32 cellular contexts compared by ENCODE assay signal in the genomic region with DNA sequence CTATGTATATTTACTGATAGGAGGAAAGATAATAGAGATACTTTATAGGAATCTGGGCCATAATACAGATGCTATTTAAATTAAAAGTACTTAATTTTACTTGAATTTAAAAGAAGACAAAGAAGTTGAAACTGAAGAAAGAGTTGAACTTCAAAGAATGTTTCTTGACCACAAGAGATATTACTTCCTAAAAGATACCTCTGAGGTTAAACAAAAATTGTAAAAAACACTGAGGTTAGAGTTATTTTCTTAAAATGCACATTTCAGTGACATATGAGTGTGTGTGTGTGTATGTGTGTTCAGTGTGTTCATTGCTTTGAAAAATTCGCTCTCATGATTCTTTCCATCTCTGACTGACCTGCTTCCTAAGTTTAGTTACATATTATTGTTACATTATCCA. TPM values are rescaled to one million over a fixed set of nuclear protein-coding genes. Genes with fewer than 3 reads are reported as not detected.
"Had no signal": no experiment of that assay in that cellular context is flagged by ENCODE, and none has a peak within 500 bp of the region (broad histone marks: within the 10 kb centered on the region; RNA-seq: fewer than 3 reads in every experiment).

No MANE protein-coding gene starts in this region.

- H3K36me3 Mint-ChIP-seq: activated CD4-positive, alpha-beta memory T cell treated with anti-CD3 and anti-CD28 coated beads for 36 hours; activated naive CD4-positive, alpha-beta T cell treated with anti-CD3 and anti-CD28 coated beads, Interleukin-2, amount 50 U/mL, for 24 hours; brain had no signal

- ATAC-seq: activated naive CD8-positive, alpha-beta T cell treated with anti-CD3 and anti-CD28 coated beads, Interleukin-2, amount 50 U/mL, for 24 hours; activated T-cell treated with anti-CD3 and anti-CD28 coated beads, Interleukin-2, amount 50 U/mL, for 72 hours; activated T-helper 17 cell treated with anti-CD3 and anti-CD28 coated beads, Interleukin-2, amount 50 U/mL, for 72 hours; PC-3 had no signal

- H3K9ac ChIP-seq: SK-N-SH had no signal

- H3K4me3 Mint-ChIP-seq: activated CD4-positive, alpha-beta memory T cell treated with anti-CD3 and anti-CD28 coated beads for 36 hours; activated naive CD4-positive, alpha-beta T cell treated with anti-CD3 and anti-CD28 coated beads, Interleukin-2, amount 50 U/mL, for 24 hours; activated naive CD8-positive, alpha-beta T cell treated with anti-CD3 and anti-CD28 coated beads, Interleukin-2, amount 50 U/mL, for 24 hours; activated T-cell treated with anti-CD3 and anti-CD28 coated beads, Interleukin-2, amount 50 U/mL, for 72 hours; activated T-helper 17 cell treated with anti-CD3 and anti-CD28 coated beads, Interleukin-2, amount 50 U/mL, for 72 hours; T-helper 1 cell treated with Interleukin-12 subunit alpha and Interleukin-12 subunit beta and Interleukin-4 antibody, amounts not matched to agents 30 μg/mL and 1 μg/mL, for 36 hours had no signal

- H3K36me3 ChIP-seq: Peyer's patch, WERI-Rb-1 had no signal

- H3K9me3 ChIP-seq: Peyer's patch, SJSA1, SK-N-SH had no signal

- FAIRE-seq: bronchial epithelial cell had no signal

- H3K4me3 ChIP-seq: Peyer's patch, SJSA1 had no signal

- H3K27ac Mint-ChIP-seq: activated CD4-positive, alpha-beta memory T cell treated with anti-CD3 and anti-CD28 coated beads for 36 hours; activated naive CD4-positive, alpha-beta T cell treated with anti-CD3 and anti-CD28 coated beads, Interleukin-2, amount 50 U/mL, for 24 hours; activated naive CD8-positive, alpha-beta T cell treated with anti-CD3 and anti-CD28 coated beads, Interleukin-2, amount 50 U/mL, for 24 hours; activated T-cell treated with anti-CD3 and anti-CD28 coated beads, Interleukin-2, amount 50 U/mL, for 72 hours; activated T-helper 17 cell treated with anti-CD3 and anti-CD28 coated beads, Interleukin-2, amount 50 U/mL, for 72 hours; T-helper 1 cell treated with Interleukin-12 subunit alpha and Interleukin-12 subunit beta and Interleukin-4 antibody, amounts not matched to agents 30 μg/mL and 1 μg/mL, for 36 hours had no signal

- H3K27ac ChIP-seq: Peyer's patch, SJSA1, WERI-Rb-1 had no signal

- H3K27me3 ChIP-seq: Peyer's patch, SJSA1 had no signal

- H3K4me2 ChIP-seq: SK-N-SH had no signal

- DNase-seq: activated CD4-positive, alpha-beta memory T cell treated with anti-CD3 and anti-CD28 coated beads for 36 hours; activated CD4-positive, alpha-beta T cell treated with anti-CD3 and anti-CD28 coated beads for 1 hour; activated CD4-positive, alpha-beta T cell treated with anti-CD3 and anti-CD28 coated beads for 48 hours; activated CD4-positive, CD25-positive, alpha-beta regulatory T cell; activated gamma-delta T cell; activated naive CD4-positive, alpha-beta T cell treated with Interleukin-2 at 50 U/mL for 16 hours; activated naive CD8-positive, alpha-beta T cell treated with anti-CD3 and anti-CD28 coated beads, Interleukin-2, amount 50 U/mL, for 24 hours; activated T-cell treated with anti-CD3 and anti-CD28 coated beads, Interleukin-2, amount 50 U/mL, for 72 hours; cerebellar nuclear complex; Karpas-422; NCI-H1092; NCI-H1436 treated with DMSO at 0.1 percent for 48 hours; NCI-H1694 treated with DMSO at 0.1 percent for 48 hours; NCI-H2029; NCI-H345; NCI-H524 treated with DMSO at 0.1 percent for 48 hours; NK-92 treated with Interleukin-12 subunit alpha and Interleukin-12 subunit beta, amount 100 ng/mL, for 24 hours; PC-3; Peyer's patch; RPMI8226; SHP77 treated with DMSO at 0.1 percent for 48 hours; SK-N-SH; T-helper 9 cell; WERI-Rb-1 had no signal

- H3K9me3 Mint-ChIP-seq: activated CD4-positive, alpha-beta memory T cell treated with anti-CD3 and anti-CD28 coated beads for 36 hours; activated naive CD4-positive, alpha-beta T cell treated with anti-CD3 and anti-CD28 coated beads, Interleukin-2, amount 50 U/mL, for 24 hours; activated naive CD8-positive, alpha-beta T cell treated with anti-CD3 and anti-CD28 coated beads, Interleukin-2, amount 50 U/mL, for 24 hours; activated T-cell treated with anti-CD3 and anti-CD28 coated beads, Interleukin-2, amount 50 U/mL, for 72 hours; activated T-helper 17 cell treated with anti-CD3 and anti-CD28 coated beads, Interleukin-2, amount 50 U/mL, for 72 hours; brain; T-helper 1 cell treated with Interleukin-12 subunit alpha and Interleukin-12 subunit beta and Interleukin-4 antibody, amounts not matched to agents 30 μg/mL and 1 μg/mL, for 36 hours had no signal

RNA-seq across cellular contexts. Expression of a gene that starts 32.5 kb away (rescaled TPM):
- total RNA-seq: activated CD4-positive, alpha-beta memory T cell treated with anti-CD3 and anti-CD28 coated beads for 36 hours; activated T-cell treated with anti-CD3 and anti-CD28 coated beads, Interleukin-2, amount 50 U/mL, for 72 hours; activated T-helper 17 cell treated with anti-CD3 and anti-CD28 coated beads, Interleukin-2, amount 50 U/mL, for 72 hours; bronchial epithelial cell; MCF 10A; NCI-H460; SJSA1 had no signal

RNA-seq across cellular contexts. Expression of a gene that starts 33.4 kb away (rescaled TPM):
- total RNA-seq: bronchial epithelial cell, NCI-H460, PC-3, SJSA1 had no signal
